In the genomic region with DNA sequence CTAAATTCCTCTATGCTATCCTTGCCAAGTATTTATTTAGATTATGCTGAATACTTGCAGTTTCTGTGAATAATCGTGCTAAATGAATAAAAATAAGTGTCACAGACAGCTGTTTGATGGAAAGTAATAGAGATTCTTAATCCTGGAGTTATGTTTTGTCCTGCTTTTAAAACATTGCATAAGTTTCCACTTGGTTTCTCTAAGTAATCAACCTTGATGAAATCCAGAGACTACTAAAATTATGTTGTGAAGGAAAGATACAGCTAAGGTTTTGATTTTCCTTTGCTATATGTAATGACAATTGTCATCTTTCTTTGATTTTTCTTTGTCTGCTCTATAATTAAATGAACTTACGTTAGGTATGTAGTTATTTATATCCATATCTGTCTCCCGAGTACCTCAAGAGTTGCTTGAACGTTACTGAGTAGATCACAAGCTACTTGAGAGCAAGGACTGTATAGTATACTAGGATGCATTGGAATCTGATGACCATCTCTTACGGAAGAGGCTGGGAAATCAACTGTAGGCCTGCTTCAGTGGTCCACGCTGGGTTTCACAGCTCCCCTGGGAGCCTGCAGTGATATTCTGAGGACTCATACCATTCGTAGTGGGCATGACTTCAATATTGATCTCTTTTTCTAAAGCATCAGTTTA, we compare ENCODE assay signal across 1 cellular context.
TF ChIP-seq lines count a peak whose summit lies in the region.

No MANE protein-coding gene starts in this region.

TF ChIP-seq in SK-N-SH treated with all-trans-retinoic acid at 6 μM for 48 hours, 23 proteins besides CTCF, POLR2A, EP300 and RAD21 (continued from another document):
- no peak for TF ChIP-seq ZNF8 (CRISPR knock-in tag; IDR thresholded peaks at IDR 0.05)
- TF ChIP-seq OSR1 (CRISPR knock-in tag; IDR thresholded peaks at IDR 0.05): no peak
- no peak for TF ChIP-seq ESRRG (CRISPR knock-in tag; IDR thresholded peaks at IDR 0.05)
- TF ChIP-seq, protein P1, sequence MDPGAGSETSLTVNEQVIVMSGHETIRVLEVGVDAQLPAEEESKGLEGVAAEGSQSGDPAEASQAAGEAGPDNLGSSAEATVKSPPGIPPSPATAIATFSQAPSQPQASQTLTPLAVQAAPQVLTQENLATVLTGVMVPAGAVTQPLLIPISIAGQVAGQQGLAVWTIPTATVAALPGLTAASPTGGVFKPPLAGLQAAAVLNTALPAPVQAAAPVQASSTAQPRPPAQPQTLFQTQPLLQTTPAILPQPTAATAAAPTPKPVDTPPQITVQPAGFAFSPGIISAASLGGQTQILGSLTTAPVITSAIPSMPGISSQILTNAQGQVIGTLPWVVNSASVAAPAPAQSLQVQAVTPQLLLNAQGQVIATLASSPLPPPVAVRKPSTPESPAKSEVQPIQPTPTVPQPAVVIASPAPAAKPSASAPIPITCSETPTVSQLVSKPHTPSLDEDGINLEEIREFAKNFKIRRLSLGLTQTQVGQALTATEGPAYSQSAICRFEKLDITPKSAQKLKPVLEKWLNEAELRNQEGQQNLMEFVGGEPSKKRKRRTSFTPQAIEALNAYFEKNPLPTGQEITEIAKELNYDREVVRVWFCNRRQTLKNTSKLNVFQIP (CRISPR knock-in tag; IDR thresholded peaks at IDR 0.05; ENCODE audit: borderline replicate concordance, low read depth): no peak
- TF ChIP-seq, protein P2, sequence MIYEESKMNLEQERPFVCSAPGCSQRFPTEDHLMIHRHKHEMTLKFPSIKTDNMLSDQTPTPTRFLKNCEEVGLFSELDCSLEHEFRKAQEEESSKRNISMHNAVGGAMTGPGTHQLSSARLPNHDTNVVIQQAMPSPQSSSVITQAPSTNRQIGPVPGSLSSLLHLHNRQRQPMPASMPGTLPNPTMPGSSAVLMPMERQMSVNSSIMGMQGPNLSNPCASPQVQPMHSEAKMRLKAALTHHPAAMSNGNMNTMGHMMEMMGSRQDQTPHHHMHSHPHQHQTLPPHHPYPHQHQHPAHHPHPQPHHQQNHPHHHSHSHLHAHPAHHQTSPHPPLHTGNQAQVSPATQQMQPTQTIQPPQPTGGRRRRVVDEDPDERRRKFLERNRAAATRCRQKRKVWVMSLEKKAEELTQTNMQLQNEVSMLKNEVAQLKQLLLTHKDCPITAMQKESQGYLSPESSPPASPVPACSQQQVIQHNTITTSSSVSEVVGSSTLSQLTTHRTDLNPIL (CRISPR knock-in tag; IDR thresholded peaks at IDR 0.05; ENCODE audit: low read depth): no peak
- TF ChIP-seq ZNF70 (CRISPR knock-in tag; IDR thresholded peaks at IDR 0.05): no peak
- TF ChIP-seq PPARA (CRISPR knock-in tag; IDR thresholded peaks at IDR 0.05; ENCODE audit: borderline replicate concordance): no peak
